ENCODE assay signal across 1 cellular context in the genomic region with DNA sequence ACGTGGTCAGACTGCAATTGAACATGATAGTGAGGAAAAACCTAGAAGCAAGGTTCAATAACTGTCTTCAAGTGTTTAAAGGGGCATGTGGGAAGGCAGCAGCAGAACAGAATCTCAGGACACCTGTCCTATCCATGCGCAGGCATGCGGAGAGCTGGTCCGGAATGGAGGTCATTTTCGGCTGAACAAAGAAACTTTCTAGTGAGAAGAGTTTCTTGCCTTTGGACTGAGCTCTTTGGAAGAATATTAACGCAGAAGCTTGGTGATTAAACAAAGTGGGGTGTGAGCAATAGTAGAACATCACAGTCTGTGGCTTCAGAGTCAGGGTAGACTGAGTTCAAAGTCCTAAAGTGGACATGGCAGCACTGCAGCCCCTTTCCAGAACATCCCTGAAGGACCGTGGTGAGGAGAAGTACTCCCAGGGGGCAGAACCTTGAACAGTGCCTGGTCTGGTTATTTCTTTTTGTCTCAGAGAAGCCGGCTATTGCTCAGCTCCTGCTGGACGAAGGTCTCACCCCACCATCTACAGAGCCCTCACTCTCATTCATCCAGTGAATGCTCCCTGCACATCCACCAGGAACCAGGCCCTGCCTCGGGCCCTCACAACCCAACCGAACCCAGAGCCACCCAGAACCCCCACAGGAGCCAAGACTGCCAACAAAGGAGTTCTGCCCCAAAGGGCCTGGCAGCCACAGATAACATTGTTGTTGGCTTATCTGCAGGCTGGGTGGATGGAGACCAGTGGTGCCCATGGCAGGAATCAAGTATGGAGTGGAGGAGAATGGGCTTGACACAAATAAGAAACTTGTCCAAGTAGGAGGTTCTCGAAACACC.
A peak's percentile ranks its signal among the peaks of the same experiment; 100 is the strongest.
TF ChIP-seq lines count a peak whose summit lies in the region.

No MANE protein-coding gene starts in this region.

TF ChIP-seq in HepG2, 621 proteins besides CTCF, POLR2A, EP300 and RAD21 (continued from another document and continues in another):
- TF ChIP-seq, protein P1, sequence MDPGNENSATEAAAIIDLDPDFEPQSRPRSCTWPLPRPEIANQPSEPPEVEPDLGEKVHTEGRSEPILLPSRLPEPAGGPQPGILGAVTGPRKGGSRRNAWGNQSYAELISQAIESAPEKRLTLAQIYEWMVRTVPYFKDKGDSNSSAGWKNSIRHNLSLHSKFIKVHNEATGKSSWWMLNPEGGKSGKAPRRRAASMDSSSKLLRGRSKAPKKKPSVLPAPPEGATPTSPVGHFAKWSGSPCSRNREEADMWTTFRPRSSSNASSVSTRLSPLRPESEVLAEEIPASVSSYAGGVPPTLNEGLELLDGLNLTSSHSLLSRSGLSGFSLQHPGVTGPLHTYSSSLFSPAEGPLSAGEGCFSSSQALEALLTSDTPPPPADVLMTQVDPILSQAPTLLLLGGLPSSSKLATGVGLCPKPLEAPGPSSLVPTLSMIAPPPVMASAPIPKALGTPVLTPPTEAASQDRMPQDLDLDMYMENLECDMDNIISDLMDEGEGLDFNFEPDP (CRISPR knock-in tag; conservative IDR thresholded peaks at IDR 0.05): no peak
- TF ChIP-seq, protein P2, sequence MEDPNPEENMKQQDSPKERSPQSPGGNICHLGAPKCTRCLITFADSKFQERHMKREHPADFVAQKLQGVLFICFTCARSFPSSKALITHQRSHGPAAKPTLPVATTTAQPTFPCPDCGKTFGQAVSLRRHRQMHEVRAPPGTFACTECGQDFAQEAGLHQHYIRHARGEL (CRISPR knock-in tag; IDR thresholded peaks at IDR 0.05): no peak
- TF ChIP-seq, protein P3, sequence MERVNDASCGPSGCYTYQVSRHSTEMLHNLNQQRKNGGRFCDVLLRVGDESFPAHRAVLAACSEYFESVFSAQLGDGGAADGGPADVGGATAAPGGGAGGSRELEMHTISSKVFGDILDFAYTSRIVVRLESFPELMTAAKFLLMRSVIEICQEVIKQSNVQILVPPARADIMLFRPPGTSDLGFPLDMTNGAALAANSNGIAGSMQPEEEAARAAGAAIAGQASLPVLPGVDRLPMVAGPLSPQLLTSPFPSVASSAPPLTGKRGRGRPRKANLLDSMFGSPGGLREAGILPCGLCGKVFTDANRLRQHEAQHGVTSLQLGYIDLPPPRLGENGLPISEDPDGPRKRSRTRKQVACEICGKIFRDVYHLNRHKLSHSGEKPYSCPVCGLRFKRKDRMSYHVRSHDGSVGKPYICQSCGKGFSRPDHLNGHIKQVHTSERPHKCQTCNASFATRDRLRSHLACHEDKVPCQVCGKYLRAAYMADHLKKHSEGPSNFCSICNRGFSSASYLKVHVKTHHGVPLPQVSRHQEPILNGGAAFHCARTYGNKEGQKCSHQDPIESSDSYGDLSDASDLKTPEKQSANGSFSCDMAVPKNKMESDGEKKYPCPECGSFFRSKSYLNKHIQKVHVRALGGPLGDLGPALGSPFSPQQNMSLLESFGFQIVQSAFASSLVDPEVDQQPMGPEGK (CRISPR knock-in tag; IDR thresholded peaks at IDR 0.05): no peak
- 0 out of 2 replicates have a peak, but pooled peaks have one; percentile 35 for TF ChIP-seq FOXJ3 (CRISPR knock-in tag; IDR thresholded peaks at IDR 0.05; ENCODE audit: borderline replicate concordance)
- TF ChIP-seq, protein P4, sequence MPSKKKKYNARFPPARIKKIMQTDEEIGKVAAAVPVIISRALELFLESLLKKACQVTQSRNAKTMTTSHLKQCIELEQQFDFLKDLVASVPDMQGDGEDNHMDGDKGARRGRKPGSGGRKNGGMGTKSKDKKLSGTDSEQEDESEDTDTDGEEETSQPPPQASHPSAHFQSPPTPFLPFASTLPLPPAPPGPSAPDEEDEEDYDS (CRISPR knock-in tag; IDR thresholded peaks at IDR 0.05): no peak
- TF ChIP-seq KLF6 (CRISPR knock-in tag; IDR thresholded peaks at IDR 0.05): 0 out of 2 replicates have a peak, but pooled peaks have one; percentile 18
- TF ChIP-seq POLR2AphosphoS2 (IDR thresholded peaks at IDR 0.05; ENCODE audit: low read depth, low read length): no peak
- no peak for TF ChIP-seq SNAPC2 (CRISPR knock-in tag; IDR thresholded peaks at IDR 0.05)
- TF ChIP-seq, protein P5, sequence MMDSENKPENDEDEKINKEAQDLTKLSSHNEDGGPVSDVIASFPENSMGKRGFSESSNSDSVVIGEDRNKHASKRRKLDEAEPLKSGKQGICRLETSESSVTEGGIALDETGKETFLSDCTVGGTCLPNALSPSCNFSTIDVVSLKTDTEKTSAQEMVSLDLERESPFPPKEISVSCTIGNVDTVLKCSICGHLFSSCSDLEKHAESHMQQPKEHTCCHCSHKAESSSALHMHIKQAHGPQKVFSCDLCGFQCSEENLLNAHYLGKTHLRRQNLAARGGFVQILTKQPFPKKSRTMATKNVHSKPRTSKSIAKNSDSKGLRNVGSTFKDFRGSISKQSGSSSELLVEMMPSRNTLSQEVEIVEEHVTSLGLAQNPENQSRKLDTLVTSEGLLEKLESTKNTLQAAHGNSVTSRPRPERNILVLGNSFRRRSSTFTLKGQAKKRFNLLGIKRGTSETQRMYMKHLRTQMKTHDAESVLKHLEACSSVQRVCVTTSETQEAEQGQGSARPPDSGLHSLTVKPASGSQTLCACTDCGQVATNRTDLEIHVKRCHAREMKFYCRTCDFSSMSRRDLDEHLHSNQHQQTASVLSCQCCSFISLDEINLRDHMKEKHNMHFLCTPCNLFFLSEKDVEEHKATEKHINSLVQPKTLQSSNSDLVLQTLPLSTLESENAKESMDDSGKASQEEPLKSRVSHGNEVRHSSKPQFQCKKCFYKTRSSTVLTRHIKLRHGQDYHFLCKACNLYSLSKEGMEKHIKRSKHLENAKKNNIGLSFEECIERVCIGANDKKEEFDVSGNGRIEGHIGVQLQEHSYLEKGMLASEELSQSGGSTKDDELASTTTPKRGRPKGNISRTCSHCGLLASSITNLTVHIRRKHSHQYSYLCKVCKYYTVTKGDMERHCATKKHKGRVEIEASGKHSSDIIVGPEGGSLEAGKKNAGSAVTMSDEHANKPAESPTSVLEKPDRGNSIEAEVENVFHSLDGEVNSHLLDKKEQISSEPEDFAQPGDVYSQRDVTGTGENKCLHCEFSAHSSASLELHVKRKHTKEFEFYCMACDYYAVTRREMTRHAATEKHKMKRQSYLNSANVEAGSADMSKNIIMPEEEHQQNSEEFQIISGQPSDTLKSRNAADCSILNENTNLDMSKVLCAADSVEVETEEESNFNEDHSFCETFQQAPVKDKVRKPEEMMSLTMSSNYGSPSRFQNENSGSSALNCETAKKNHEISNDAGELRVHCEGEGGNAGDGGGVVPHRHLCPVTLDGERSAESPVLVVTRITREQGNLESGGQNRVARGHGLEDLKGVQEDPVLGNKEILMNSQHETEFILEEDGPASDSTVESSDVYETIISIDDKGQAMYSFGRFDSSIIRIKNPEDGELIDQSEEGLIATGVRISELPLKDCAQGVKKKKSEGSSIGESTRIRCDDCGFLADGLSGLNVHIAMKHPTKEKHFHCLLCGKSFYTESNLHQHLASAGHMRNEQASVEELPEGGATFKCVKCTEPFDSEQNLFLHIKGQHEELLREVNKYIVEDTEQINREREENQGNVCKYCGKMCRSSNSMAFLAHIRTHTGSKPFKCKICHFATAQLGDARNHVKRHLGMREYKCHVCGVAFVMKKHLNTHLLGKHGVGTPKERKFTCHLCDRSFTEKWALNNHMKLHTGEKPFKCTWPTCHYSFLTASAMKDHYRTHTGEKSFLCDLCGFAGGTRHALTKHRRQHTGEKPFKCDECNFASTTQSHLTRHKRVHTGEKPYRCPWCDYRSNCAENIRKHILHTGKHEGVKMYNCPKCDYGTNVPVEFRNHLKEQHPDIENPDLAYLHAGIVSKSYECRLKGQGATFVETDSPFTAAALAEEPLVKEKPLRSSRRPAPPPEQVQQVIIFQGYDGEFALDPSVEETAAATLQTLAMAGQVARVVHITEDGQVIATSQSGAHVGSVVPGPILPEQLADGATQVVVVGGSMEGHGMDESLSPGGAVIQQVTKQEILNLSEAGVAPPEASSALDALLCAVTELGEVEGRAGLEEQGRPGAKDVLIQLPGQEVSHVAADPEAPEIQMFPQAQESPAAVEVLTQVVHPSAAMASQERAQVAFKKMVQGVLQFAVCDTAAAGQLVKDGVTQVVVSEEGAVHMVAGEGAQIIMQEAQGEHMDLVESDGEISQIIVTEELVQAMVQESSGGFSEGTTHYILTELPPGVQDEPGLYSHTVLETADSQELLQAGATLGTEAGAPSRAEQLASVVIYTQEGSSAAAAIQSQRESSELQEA (CRISPR knock-in tag; IDR thresholded peaks at IDR 0.05; ENCODE audit: not compliant biosample characterization): no peak
- peak; percentile 56; the same call in 1 of the 2 replicates for TF ChIP-seq ERF (CRISPR knock-in tag; IDR thresholded peaks at IDR 0.05)
- no peak for TF ChIP-seq AGO1 (IDR thresholded peaks at IDR 0.05; ENCODE audit: low read depth, low read length, poor library complexity, severe bottlenecking)
- TF ChIP-seq, protein P6, sequence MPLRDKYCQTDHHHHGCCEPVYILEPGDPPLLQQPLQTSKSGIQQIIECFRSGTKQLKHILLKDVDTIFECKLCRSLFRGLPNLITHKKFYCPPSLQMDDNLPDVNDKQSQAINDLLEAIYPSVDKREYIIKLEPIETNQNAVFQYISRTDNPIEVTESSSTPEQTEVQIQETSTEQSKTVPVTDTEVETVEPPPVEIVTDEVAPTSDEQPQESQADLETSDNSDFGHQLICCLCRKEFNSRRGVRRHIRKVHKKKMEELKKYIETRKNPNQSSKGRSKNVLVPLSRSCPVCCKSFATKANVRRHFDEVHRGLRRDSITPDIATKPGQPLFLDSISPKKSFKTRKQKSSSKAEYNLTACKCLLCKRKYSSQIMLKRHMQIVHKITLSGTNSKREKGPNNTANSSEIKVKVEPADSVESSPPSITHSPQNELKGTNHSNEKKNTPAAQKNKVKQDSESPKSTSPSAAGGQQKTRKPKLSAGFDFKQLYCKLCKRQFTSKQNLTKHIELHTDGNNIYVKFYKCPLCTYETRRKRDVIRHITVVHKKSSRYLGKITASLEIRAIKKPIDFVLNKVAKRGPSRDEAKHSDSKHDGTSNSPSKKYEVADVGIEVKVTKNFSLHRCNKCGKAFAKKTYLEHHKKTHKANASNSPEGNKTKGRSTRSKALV (CRISPR knock-in tag; IDR thresholded peaks at IDR 0.05): 0 out of 2 replicates have a peak, but pooled peaks have one; percentile 16
- 0 out of 2 replicates have a peak, but pooled peaks have one; percentile 61 for TF ChIP-seq ZNF546 (CRISPR knock-in tag; conservative IDR thresholded peaks at IDR 0.05)
- 0 out of 2 replicates have a peak, but pooled peaks have one; percentile 48 for TF ChIP-seq MEF2D (CRISPR knock-in tag; IDR thresholded peaks at IDR 0.05)
- peak; percentile 78 for TF ChIP-seq GATAD2A (CRISPR knock-in tag; IDR thresholded peaks at IDR 0.05)
- TF ChIP-seq HOXD1 (CRISPR knock-in tag; IDR thresholded peaks at IDR 0.05): no peak
- TF ChIP-seq ZNF766 (CRISPR knock-in tag; IDR thresholded peaks at IDR 0.05; ENCODE audit: borderline replicate concordance): peak; percentile 38; the same call in 1 of the 2 replicates
- peak; percentile 79 for TF ChIP-seq ZNF605 (CRISPR knock-in tag; IDR thresholded peaks at IDR 0.05)
- TF ChIP-seq, protein P7, sequence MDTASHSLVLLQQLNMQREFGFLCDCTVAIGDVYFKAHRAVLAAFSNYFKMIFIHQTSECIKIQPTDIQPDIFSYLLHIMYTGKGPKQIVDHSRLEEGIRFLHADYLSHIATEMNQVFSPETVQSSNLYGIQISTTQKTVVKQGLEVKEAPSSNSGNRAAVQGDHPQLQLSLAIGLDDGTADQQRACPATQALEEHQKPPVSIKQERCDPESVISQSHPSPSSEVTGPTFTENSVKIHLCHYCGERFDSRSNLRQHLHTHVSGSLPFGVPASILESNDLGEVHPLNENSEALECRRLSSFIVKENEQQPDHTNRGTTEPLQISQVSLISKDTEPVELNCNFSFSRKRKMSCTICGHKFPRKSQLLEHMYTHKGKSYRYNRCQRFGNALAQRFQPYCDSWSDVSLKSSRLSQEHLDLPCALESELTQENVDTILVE (CRISPR knock-in tag; IDR thresholded peaks at IDR 0.05): no peak
- TF ChIP-seq CREB1 (IDR thresholded peaks at IDR 0.05): no peak
- TF ChIP-seq CREB1 (CRISPR knock-in tag; IDR thresholded peaks at IDR 0.05): peak; percentile 36; the same call in 1 of the 2 replicates
- TF ChIP-seq EED (CRISPR knock-in tag; IDR thresholded peaks at IDR 0.05): no peak
- TF ChIP-seq RARA (CRISPR knock-in tag; IDR thresholded peaks at IDR 0.05): peak; percentile 46; the same call in 1 of the 2 replicates
- TF ChIP-seq TBX3 (IDR thresholded peaks at IDR 0.05; ENCODE audit: borderline replicate concordance): 0 out of 2 replicates have a peak, but pooled peaks have one; percentile 23
- TF ChIP-seq PHF21A (CRISPR knock-in tag; IDR thresholded peaks at IDR 0.05): peak; percentile 80
- no peak for TF ChIP-seq ZNF549 (CRISPR knock-in tag; IDR thresholded peaks at IDR 0.05)
- 0 out of 2 replicates have a peak, but pooled peaks have one; percentile 62 for TF ChIP-seq NFIC (IDR thresholded peaks at IDR 0.05; ENCODE audit: low read length)
- TF ChIP-seq ZNF232 (CRISPR knock-in tag; IDR thresholded peaks at IDR 0.05; ENCODE audit: borderline replicate concordance): peak; percentile 87; the same call in 1 of the 2 replicates
- TF ChIP-seq SAP130 (CRISPR knock-in tag; IDR thresholded peaks at IDR 0.05; ENCODE audit: low read depth): peak; percentile 50
- no peak for TF ChIP-seq ZNF235 (CRISPR knock-in tag; IDR thresholded peaks at IDR 0.05; ENCODE audit: borderline replicate concordance)
- TF ChIP-seq, protein P8, sequence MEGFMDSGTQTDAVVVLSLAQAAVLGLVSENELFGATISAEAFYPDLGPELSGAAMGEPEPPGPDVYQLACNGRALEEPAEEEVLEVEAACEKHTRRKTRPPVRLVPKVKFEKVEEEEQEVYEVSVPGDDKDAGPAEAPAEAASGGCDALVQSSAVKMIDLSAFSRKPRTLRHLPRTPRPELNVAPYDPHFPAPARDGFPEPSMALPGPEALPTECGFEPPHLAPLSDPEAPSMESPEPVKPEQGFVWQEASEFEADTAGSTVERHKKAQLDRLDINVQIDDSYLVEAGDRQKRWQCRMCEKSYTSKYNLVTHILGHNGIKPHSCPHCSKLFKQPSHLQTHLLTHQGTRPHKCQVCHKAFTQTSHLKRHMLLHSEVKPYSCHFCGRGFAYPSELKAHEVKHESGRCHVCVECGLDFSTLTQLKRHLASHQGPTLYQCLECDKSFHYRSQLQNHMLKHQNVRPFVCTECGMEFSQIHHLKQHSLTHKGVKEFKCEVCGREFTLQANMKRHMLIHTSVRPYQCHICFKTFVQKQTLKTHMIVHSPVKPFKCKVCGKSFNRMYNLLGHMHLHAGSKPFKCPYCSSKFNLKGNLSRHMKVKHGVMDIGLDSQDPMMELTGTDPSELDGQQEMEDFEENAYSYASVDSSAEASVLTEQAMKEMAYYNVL (CRISPR knock-in tag; IDR thresholded peaks at IDR 0.05; ENCODE audit: borderline replicate concordance): 0 out of 2 replicates have a peak, but pooled peaks have one; percentile 14
- peak; percentile 77; the same call in 1 of the 2 replicates for TF ChIP-seq NCOR1 (IDR thresholded peaks at IDR 0.05; ENCODE audit: borderline replicate concordance, low read length)
- TF ChIP-seq RCOR2 (CRISPR knock-in tag; IDR thresholded peaks at IDR 0.05): peak; percentile 43; the same call in 1 of the 2 replicates
- TF ChIP-seq ZC3H4 (CRISPR knock-in tag; IDR thresholded peaks at IDR 0.05; ENCODE audit: borderline replicate concordance): no peak
